8 cellular contexts compared by ENCODE assay signal in the genomic region with DNA sequence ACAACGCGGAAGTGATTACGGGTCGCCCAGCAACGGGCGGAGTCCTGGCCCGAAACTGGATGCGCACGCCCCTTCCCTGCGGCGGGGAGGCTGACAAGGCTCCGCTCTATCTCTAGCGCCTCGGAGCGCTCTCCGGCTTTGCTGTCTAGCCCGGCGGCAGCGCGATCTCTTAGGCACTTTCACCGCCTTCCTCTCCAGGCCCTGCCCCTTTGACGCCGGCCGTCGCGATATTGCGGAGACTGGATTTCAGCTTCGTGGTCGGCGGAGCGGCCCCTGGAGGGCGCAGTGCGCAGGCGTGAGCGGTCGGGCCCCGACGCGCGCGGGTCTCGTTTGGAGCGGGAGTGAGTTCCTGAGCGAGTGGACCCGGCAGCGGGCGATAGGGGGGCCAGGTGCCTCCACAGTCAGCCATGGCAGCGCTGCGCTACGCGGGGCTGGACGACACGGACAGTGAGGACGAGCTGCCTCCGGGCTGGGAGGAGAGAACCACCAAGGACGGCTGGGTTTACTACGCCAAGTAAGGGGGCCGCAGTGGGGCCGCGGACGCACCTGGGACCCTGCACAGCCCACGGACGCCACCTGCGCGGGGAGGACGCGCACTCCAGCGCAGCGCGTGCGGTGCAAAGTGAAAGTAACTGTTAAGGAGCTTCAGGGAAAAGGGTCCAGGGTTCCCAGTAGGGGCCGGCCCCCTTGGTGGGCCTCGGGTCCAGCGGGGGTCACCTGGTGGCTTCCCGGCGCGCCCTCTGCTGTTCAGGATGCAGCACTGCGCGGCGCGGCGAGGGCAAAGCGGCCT. TPM values are rescaled to one million over a fixed set of nuclear protein-coding genes. Genes with fewer than 3 reads are reported as not detected.
DNase-seq lines count a peak whose midpoint lies in the region; ATAC-seq, FAIRE-seq and TF ChIP-seq lines count a peak whose summit lies in the region.

A gene (plus strand): TSS at position 283 of the 790 bp plus-strand sequence.

- intact Hi-C loops in kidney (cut with DNase I): no loop called here

- ATAC-seq in GM19035 (IDR thresholded peaks at IDR 0.05; ENCODE audit: unreplicated experiment): peak; percentile 94
- ATAC-seq in HG03354 (IDR thresholded peaks at IDR 0.05; ENCODE audit: poor library complexity, severe bottlenecking, unreplicated experiment): peak; percentile 96

- H3K27ac ChIP-seq in kidney (ENCODE audit: low read depth in 2 of 2, low read length in 2 of 2): peak within 1 kb of the TSS; percentile 87 to 93

- peaks cover 0 to 15% of the 10 kb centered on the region in 2 donors for H3K4me1 ChIP-seq in kidney (ENCODE audit: control insufficient read depth in 1 of 2, insufficient read depth in 1 of 2, low read depth in 1 of 2, low read length in 2 of 2)

- no peaks in the 10 kb centered on the region for H3K36me3 ChIP-seq in kidney (ENCODE audit: control insufficient read depth in 1 of 2, insufficient read depth in 2 of 2, low read length in 2 of 2)

- peak; percentile 76 for FAIRE-seq in kidney (lab: Jason Lieb, UNC)

- no peaks in the 10 kb centered on the region for H3K9me3 ChIP-seq in kidney (ENCODE audit: control insufficient read depth in 1 of 2, low read length in 2 of 2)

- DNase-seq in AML-193 (lab: John Stamatoyannopoulos, UW): peak; percentile 94 to 95
- peak; percentile 70 to 89 for DNase-seq in NCI-H446 (lab: John Stamatoyannopoulos, UW)
- DNase-seq in activated CD4-positive, CD25-positive, alpha-beta regulatory T cell treated with anti-CD3 and anti-CD28 coated beads, Interleukin-2, amount 50 U/mL, for 72 hours: peak; percentile 90
- DNase-seq in cerebellum (ENCODE audit: low spot score): peak; percentile 94
- DNase-seq in kidney: peak; percentile 99
- DNase-seq in stimulated activated CD4-positive, alpha-beta T cell treated with anti-CD3 and anti-CD28 coated beads, Interleukin-15, amount 100 ng/mL, for 24 hours: peak; percentile 95

- TF ChIP-seq CTCF in kidney (IDR thresholded peaks at IDR 0.05; ENCODE audit: borderline replicate concordance, extremely low read depth, insufficient read depth): peak; percentile 89

- peak within 1 kb of the TSS; percentile 84 to 98 for H3K4me3 ChIP-seq in kidney (ENCODE audit: low read length in 2 of 2)

- peak within 1 kb of the TSS; percentile 88 to 91 for H3K9ac ChIP-seq in kidney (ENCODE audit: low read length in 2 of 2)

RNA-seq across cellular contexts. Expression of the gene that starts here (rescaled TPM):
- total RNA-seq in cerebellum (25.0 TPM), kidney (30.3 TPM)
- 22.5 TPM for polyA plus RNA-seq in kidney (ENCODE audit: insufficient read depth, low read depth, low replicate concordance)

Comparison
In these comparisons a context has a peak if more than half of its experiments do, and no peak if none do; other contexts are left out.
1. Peak in every context shown above with its lines: DNase-seq, ATAC-seq, H3K4me3 ChIP-seq and H3K27ac ChIP-seq.